In the genomic region with DNA sequence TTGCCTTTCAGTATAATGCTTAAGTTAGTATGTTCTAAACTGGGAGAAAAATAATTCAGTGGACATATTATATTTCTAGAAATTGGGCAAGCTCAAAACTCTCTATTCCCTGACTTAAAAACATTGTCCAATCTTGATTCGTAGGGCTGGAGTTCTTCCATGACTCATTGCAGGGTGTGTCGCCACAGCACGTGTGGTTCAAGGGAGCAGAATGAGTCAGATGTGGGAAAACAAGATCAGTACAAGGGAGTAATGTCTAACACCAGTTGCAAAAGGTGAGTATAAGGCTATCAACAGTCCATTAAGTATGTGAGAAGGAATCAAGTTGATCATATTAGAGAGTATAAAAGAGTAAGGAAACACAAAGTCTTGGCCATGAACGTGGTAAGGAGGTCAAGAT, we compare ENCODE assay signal across 13 cellular contexts.
DNase-seq lines count a peak whose midpoint lies in the region; ATAC-seq and TF ChIP-seq lines count a peak whose summit lies in the region.
"Had no signal": no experiment of that assay in that cellular context is flagged by ENCODE, and none has a peak within 500 bp of the region (broad histone marks: within the 10 kb centered on the region; RNA-seq: fewer than 3 reads in every experiment).

No MANE protein-coding gene starts in this region.

- intact Hi-C loops in OCI-LY7 (cut with micrococcal nuclease; ENCODE audit: unreplicated experiment): no loop called here

- H3F3A ChIP-seq in GM23338 (replicated peaks; ENCODE audit: low read depth): no peaks in the 10 kb centered on the region

- H2AFZ ChIP-seq in GM23338: no peak overlapping the region
- H2AFZ ChIP-seq in OCI-LY7 (ENCODE audit: low read length): no peak overlapping the region
- H2AFZ ChIP-seq: parathyroid adenoma had no signal

- CTCF ChIA-PET in OCI-LY7 (lab: Charles Lee; ENCODE audit: unreplicated experiment): no interaction called here

- H3K9me2 ChIP-seq in GM23338 (ENCODE audit: insufficient read depth) (no peaks in the 10 kb centered on the region; the same call in 1 of the 2 replicates), OCI-LY7 (ENCODE audit: insufficient read depth, low read length) (no peaks in the 10 kb centered on the region)

- H3K4me3 ChIP-seq in GM23338 (no peak overlapping the region), OCI-LY7 (ENCODE audit: low read depth, low read length, poor library complexity, severe bottlenecking) (no peak overlapping the region)
- H3K4me3 ChIP-seq: K562, transverse colon had no signal

- H3K79me2 ChIP-seq in GM23338 (replicated peaks; ENCODE audit: insufficient read depth): no peaks in the 10 kb centered on the region
- H3K79me2 ChIP-seq in OCI-LY7 (ENCODE audit: insufficient read depth, low read depth, low read length): no peaks in the 10 kb centered on the region
- H3K79me2 ChIP-seq: parathyroid adenoma had no signal

- ATAC-seq in GM23338 (no peak), HG03159 (IDR thresholded peaks at IDR 0.05; ENCODE audit: unreplicated experiment) (no peak)
- ATAC-seq: K562 had no signal

- H3K9me3 Mint-ChIP-seq in GM23338: peaks cover 5% of the 10 kb centered on the region; the same call in 2 of the 3 replicates

- H3K4me3 Mint-ChIP-seq in GM23338: no peak overlapping the region

- H4K20me1 ChIP-seq in GM23338 (replicated peaks; ENCODE audit: insufficient read depth): no peaks in the 10 kb centered on the region
- H4K20me1 ChIP-seq in OCI-LY7 (ENCODE audit: insufficient read depth, low read length): no peaks in the 10 kb centered on the region

- H3K4me2 ChIP-seq in GM23338 (no peak overlapping the region), OCI-LY7 (ENCODE audit: low read length) (no peak overlapping the region)

- peak overlapping the region; percentile 55; the same call in 1 of the 2 replicates for H3K27ac Mint-ChIP-seq in GM23338

- DNase-seq in GM23338 (ENCODE audit: low spot score): no peak
- peak; percentile 80 for DNase-seq in RKO (ENCODE audit: low spot score)
- DNase-seq in fibroblast of gingiva (ENCODE audit: low read depth): peak; percentile 66
- peak; percentile 70 for DNase-seq in renal cortical epithelial cell (ENCODE audit: low read depth)
- no peak for DNase-seq in OCI-LY7 (ENCODE audit: low spot score)
- DNase-seq in UCSD-AML1 (lab: John Stamatoyannopoulos, UW; ENCODE audit: unreplicated experiment): no peak
- DNase-seq in amniotic stem cell (lab: John Stamatoyannopoulos, UW): no peak
- DNase-seq: NCI-H446, T-helper 1 cell, transverse colon had no signal

- H3K4me1 ChIP-seq in GM23338 (ENCODE audit: insufficient read depth) (no peaks in the 10 kb centered on the region), OCI-LY7 (ENCODE audit: insufficient read depth, low read length, poor library complexity, severe bottlenecking) (no peaks in the 10 kb centered on the region)
- H3K4me1 ChIP-seq: parathyroid adenoma, transverse colon had no signal

- TF ChIP-seq CTCF in GM23338 (conservative IDR thresholded peaks at IDR 0.05; ENCODE audit: low read depth in 2 of 2) (no peak), OCI-LY7 (conservative IDR thresholded peaks at IDR 0.05; ENCODE audit: low read length) (no peak)

- H3K27ac ChIP-seq in GM23338 (ENCODE audit: low read depth) (no peak overlapping the region), OCI-LY7 (ENCODE audit: low read depth, low read length, poor library complexity, severe bottlenecking) (no peak overlapping the region)
- H3K27ac ChIP-seq: parathyroid adenoma, transverse colon had no signal

- H3K9me3 ChIP-seq in OCI-LY7 (ENCODE audit: low read length): no peaks in the 10 kb centered on the region
- H3K9me3 ChIP-seq: transverse colon had no signal

- POLR2A ChIA-PET in OCI-LY7 (lab: Charles Lee): interaction anchor here (0.6 kb wide), 1 partner anchor 535 kb away, joined by 8 read pairs; no protein-coding TSS in a partner anchor

- no peaks in the 10 kb centered on the region for H3K4me1 Mint-ChIP-seq in GM23338

- no peaks in the 10 kb centered on the region for H3K27me3 ChIP-seq in GM23338 (ENCODE audit: insufficient read depth)
- H3K27me3 ChIP-seq: transverse colon had no signal

- peaks cover 4% of the 10 kb centered on the region; the same call in 1 of the 3 replicates for H3K36me3 Mint-ChIP-seq in GM23338 (ENCODE audit: low read depth)

- no peaks in the 10 kb centered on the region for H3K36me3 ChIP-seq in GM23338 (ENCODE audit: insufficient read depth)
- H3K36me3 ChIP-seq in OCI-LY7 (ENCODE audit: insufficient read depth, low read length): no peaks in the 10 kb centered on the region
- H3K36me3 ChIP-seq: transverse colon had no signal

- no TSS peak for BruUV-seq in OCI-LY7 (replicated peaks; lab: Mats Ljungman, UMichigan)

- peaks cover 3% of the 10 kb centered on the region for H3K27me3 Mint-ChIP-seq in GM23338 (ENCODE audit: insufficient read depth, low read depth, poor library complexity)

TF ChIP-seq in GM23338, 12 proteins besides CTCF, POLR2A, EP300 and RAD21 (continues in another document):
- no peak for TF ChIP-seq POLR2AphosphoS5 (IDR thresholded peaks at IDR 0.05; ENCODE audit: low read depth)
- TF ChIP-seq STAT1 (IDR thresholded peaks at IDR 0.05; ENCODE audit: unreplicated experiment): no peak
- TF ChIP-seq CREB1 (CRISPR knock-in tag; IDR thresholded peaks at IDR 0.05; ENCODE audit: low read depth): no peak
- TF ChIP-seq ZNF331 (CRISPR knock-in tag; IDR thresholded peaks at IDR 0.05; ENCODE audit: low read depth): no peak
- no peak for TF ChIP-seq EZH2 (IDR thresholded peaks at IDR 0.05; ENCODE audit: low read depth, unreplicated experiment)
- no peak for TF ChIP-seq ZNF114 (CRISPR knock-in tag; IDR thresholded peaks at IDR 0.05)
- TF ChIP-seq, protein P1, sequence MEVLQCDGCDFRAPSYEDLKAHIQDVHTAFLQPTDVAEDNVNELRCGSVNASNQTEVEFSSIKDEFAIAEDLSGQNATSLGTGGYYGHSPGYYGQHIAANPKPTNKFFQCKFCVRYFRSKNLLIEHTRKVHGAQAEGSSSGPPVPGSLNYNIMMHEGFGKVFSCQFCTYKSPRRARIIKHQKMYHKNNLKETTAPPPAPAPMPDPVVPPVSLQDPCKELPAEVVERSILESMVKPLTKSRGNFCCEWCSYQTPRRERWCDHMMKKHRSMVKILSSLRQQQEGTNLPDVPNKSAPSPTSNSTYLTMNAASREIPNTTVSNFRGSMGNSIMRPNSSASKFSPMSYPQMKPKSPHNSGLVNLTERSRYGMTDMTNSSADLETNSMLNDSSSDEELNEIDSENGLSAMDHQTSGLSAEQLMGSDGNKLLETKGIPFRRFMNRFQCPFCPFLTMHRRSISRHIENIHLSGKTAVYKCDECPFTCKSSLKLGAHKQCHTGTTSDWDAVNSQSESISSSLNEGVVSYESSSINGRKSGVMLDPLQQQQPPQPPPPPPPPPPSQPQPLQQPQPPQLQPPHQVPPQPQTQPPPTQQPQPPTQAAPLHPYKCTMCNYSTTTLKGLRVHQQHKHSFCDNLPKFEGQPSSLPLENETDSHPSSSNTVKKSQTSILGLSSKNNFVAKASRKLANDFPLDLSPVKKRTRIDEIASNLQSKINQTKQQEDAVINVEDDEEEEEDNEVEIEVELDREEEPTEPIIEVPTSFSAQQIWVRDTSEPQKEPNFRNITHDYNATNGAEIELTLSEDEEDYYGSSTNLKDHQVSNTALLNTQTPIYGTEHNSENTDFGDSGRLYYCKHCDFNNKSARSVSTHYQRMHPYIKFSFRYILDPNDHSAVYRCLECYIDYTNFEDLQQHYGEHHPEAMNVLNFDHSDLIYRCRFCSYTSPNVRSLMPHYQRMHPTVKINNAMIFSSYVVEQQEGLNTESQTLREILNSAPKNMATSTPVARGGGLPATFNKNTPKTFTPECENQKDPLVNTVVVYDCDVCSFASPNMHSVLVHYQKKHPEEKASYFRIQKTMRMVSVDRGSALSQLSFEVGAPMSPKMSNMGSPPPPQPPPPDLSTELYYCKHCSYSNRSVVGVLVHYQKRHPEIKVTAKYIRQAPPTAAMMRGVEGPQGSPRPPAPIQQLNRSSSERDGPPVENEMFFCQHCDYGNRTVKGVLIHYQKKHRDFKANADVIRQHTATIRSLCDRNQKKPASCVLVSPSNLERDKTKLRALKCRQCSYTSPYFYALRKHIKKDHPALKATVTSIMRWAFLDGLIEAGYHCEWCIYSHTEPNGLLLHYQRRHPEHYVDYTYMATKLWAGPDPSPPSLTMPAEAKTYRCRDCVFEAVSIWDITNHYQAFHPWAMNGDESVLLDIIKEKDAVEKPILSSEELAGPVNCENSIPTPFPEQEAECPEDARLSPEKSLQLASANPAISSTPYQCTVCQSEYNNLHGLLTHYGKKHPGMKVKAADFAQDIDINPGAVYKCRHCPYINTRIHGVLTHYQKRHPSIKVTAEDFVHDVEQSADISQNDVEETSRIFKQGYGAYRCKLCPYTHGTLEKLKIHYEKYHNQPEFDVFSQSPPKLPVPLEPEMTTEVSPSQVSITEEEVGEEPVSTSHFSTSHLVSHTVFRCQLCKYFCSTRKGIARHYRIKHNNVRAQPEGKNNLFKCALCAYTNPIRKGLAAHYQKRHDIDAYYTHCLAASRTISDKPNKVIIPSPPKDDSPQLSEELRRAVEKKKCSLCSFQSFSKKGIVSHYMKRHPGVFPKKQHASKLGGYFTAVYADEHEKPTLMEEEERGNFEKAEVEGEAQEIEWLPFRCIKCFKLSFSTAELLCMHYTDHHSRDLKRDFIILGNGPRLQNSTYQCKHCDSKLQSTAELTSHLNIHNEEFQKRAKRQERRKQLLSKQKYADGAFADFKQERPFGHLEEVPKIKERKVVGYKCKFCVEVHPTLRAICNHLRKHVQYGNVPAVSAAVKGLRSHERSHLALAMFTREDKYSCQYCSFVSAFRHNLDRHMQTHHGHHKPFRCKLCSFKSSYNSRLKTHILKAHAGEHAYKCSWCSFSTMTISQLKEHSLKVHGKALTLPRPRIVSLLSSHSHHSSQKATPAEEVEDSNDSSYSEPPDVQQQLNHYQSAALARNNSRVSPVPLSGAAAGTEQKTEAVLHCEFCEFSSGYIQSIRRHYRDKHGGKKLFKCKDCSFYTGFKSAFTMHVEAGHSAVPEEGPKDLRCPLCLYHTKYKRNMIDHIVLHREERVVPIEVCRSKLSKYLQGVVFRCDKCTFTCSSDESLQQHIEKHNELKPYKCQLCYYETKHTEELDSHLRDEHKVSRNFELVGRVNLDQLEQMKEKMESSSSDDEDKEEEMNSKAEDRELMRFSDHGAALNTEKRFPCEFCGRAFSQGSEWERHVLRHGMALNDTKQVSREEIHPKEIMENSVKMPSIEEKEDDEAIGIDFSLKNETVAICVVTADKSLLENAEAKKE (CRISPR knock-in tag; IDR thresholded peaks at IDR 0.05): no peak
- no peak for TF ChIP-seq ETS1 (IDR thresholded peaks at IDR 0.05)
- no peak for TF ChIP-seq JUNB (IDR thresholded peaks at IDR 0.05; ENCODE audit: unreplicated experiment)

Comparison
In these comparisons a context has a peak if more than half of its experiments do, and no peak if none do; other contexts are left out.
1. DNase-seq: peak in RKO (single experiment), fibroblast of gingiva (single experiment) and renal cortical epithelial cell (single experiment); none in GM23338 (single experiment), OCI-LY7 (single experiment), UCSD-AML1 (single experiment) and amniotic stem cell (single experiment).